26 cellular contexts compared by ENCODE assay signal in the genomic region with DNA sequence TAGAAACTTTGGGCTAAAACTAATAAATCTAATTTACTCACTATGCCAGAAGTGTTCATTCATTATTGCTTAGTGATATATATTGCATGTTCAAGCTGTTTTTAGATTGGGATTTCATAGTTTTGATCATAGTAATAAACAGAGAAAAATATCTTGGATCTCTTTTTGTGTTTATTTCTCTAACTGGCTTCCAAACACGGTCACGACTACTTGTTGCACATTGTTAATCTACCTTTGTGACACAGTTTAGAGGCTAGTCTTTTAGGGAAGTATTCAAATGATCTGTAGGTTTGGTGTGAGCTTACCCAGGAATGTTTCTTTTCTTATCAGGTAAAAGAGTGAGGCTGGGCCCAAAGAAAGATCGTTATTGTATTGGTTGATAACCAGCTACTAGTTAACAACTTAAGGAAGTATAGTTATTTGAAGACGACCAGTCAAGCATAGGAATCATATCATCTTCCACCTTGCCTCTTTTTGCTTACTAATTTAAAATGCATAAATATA. TPM values are rescaled to one million over a fixed set of nuclear protein-coding genes. Genes with fewer than 3 reads are reported as not detected.
DNase-seq lines count a peak whose midpoint lies in the region; ATAC-seq and TF ChIP-seq lines count a peak whose summit lies in the region.
"Had no signal": no experiment of that assay in that cellular context is flagged by ENCODE, and none has a peak within 500 bp of the region (broad histone marks: within the 10 kb centered on the region; RNA-seq: fewer than 3 reads in every experiment).

No MANE protein-coding gene starts in this region.

- H3K9me3 ChIP-seq in cardiac muscle cell (ENCODE audit: low read depth) (no peaks in the 10 kb centered on the region), left ventricle myocardium inferior (replicated peaks) (no peaks in the 10 kb centered on the region), Karpas-422 (ENCODE audit: low read length) (no peaks in the 10 kb centered on the region)
- H3K9me3 ChIP-seq: BLaER1 treated with 17β-estradiol and CSF1 and Interleukin-3, amounts not matched to agents 10 nM and 100 nM; HAP-1 had no signal

- H3K4me2 ChIP-seq in Karpas-422 (ENCODE audit: low read depth, low read length, poor library complexity, severe bottlenecking): peak overlapping the region; percentile 50
- H3K4me2 ChIP-seq: BLaER1 treated with 17β-estradiol and CSF1 and Interleukin-3, amounts not matched to agents 10 nM and 100 nM had no signal

- no peak overlapping the region for H3K4me3 Mint-ChIP-seq in endothelial cell (ENCODE audit: unreplicated experiment)
- H3K4me3 Mint-ChIP-seq: CD8-positive, alpha-beta T cell had no signal

- H3K36me3 ChIP-seq in cardiac muscle cell (peaks cover 27% of the 10 kb centered on the region), left ventricle myocardium inferior (peaks cover 45% of the 10 kb centered on the region), Karpas-422 (ENCODE audit: insufficient read depth, low read length) (peaks cover 35% of the 10 kb centered on the region; the same call in 1 of the 2 replicates)
- H3K36me3 ChIP-seq: HAP-1 had no signal

- H3K4me1 ChIP-seq in cardiac muscle cell (ENCODE audit: low read depth) (peaks cover 10% of the 10 kb centered on the region), left ventricle myocardium inferior (no peaks in the 10 kb centered on the region), Karpas-422 (ENCODE audit: low read length) (peaks cover 30% of the 10 kb centered on the region)
- H3K4me1 ChIP-seq: BLaER1 treated with 17β-estradiol and CSF1 and Interleukin-3, amounts not matched to agents 10 nM and 100 nM had no signal

- H3K27me3 Mint-ChIP-seq in endothelial cell (ENCODE audit: unreplicated experiment): no peaks in the 10 kb centered on the region

- H2AFZ ChIP-seq in Karpas-422 (ENCODE audit: low read length): no peak overlapping the region

- no peaks in the 10 kb centered on the region for H4K20me1 ChIP-seq in Karpas-422 (ENCODE audit: insufficient read depth, low read depth, low read length)
- H4K20me1 ChIP-seq: BLaER1 treated with 17β-estradiol and CSF1 and Interleukin-3, amounts not matched to agents 10 nM and 100 nM had no signal

- H3K4me1 Mint-ChIP-seq in endothelial cell (ENCODE audit: unreplicated experiment): peaks cover 29% of the 10 kb centered on the region

- peak overlapping the region; percentile 64 for H3K27ac Mint-ChIP-seq in endothelial cell (ENCODE audit: unreplicated experiment)
- H3K27ac Mint-ChIP-seq: CD8-positive, alpha-beta T cell had no signal

- no peaks in the 10 kb centered on the region for H3K9me3 Mint-ChIP-seq in endothelial cell (ENCODE audit: unreplicated experiment)
- H3K9me3 Mint-ChIP-seq: CD8-positive, alpha-beta T cell had no signal

- no peaks in the 10 kb centered on the region for H3K9me2 ChIP-seq in Karpas-422 (replicated peaks; ENCODE audit: insufficient read depth, low read length)

- H3K79me2 ChIP-seq in Karpas-422 (ENCODE audit: low read length): peaks cover 21% of the 10 kb centered on the region

- H3K9ac ChIP-seq in Karpas-422 (ENCODE audit: low read length): no peak overlapping the region
- H3K9ac ChIP-seq: BLaER1 treated with 17β-estradiol and CSF1 and Interleukin-3, amounts not matched to agents 10 nM and 100 nM had no signal

- DNase-seq in cardiac muscle cell (ENCODE audit: low read depth in 1 of 2, low spot score in 1 of 2): no peak
- DNase-seq in left ventricle myocardium inferior: no peak
- no peak for DNase-seq in Karpas-422
- no peak for DNase-seq in endothelial cell (ENCODE audit: low spot score)
- no peak for DNase-seq in hippocampal formation (lab: John Stamatoyannopoulos, UW)
- DNase-seq: 8988T; CD8-positive, alpha-beta T cell; DMS53; GDM1; KG1; NCI-H1105; NCI-H146; NCI-H2029; NCI-H226; NCI-H510A treated with DMSO at 0.1 percent for 48 hours; NCI-H774; NK-92 treated with Interleukin-12 subunit alpha and Interleukin-12 subunit beta, amount 100 ng/mL, for 24 hours had no signal

- H3K27ac ChIP-seq in cardiac muscle cell: peak overlapping the region; percentile 58
- no peak overlapping the region for H3K27ac ChIP-seq in left ventricle myocardium inferior (replicated peaks)
- H3K27ac ChIP-seq in Karpas-422 (ENCODE audit: low read length): no peak overlapping the region
- H3K27ac ChIP-seq: BLaER1 treated with 17β-estradiol and CSF1 and Interleukin-3, amounts not matched to agents 10 nM and 100 nM; HL-60 had no signal

- no peak for ATAC-seq in HG03457 (IDR thresholded peaks at IDR 0.05; ENCODE audit: unreplicated experiment)
- ATAC-seq in HG02938 (IDR thresholded peaks at IDR 0.05; ENCODE audit: unreplicated experiment): no peak
- ATAC-seq: CD8-positive, alpha-beta T cell; HepG2; Panc1; SK-N-SH treated with all-trans-retinoic acid at 6 μM for 48 hours had no signal

- TF ChIP-seq CTCF in cardiac muscle cell (IDR thresholded peaks at IDR 0.05; ENCODE audit: low read depth, low read length) (no peak), left ventricle myocardium inferior (IDR thresholded peaks at IDR 0.05; ENCODE audit: borderline replicate concordance) (no peak), endothelial cell (IDR thresholded peaks at IDR 0.05; ENCODE audit: unreplicated experiment) (no peak)

- H3K4me3 ChIP-seq in cardiac muscle cell (no peak overlapping the region), left ventricle myocardium inferior (no peak overlapping the region), Karpas-422 (ENCODE audit: low read length) (no peak overlapping the region)
- H3K4me3 ChIP-seq: BLaER1 treated with 17β-estradiol and CSF1 and Interleukin-3, amounts not matched to agents 10 nM and 100 nM; HAP-1 had no signal

- H3K27me3 ChIP-seq in cardiac muscle cell (no peaks in the 10 kb centered on the region), left ventricle myocardium inferior (ENCODE audit: low read depth) (no peaks in the 10 kb centered on the region), Karpas-422 (ENCODE audit: low read length) (no peaks in the 10 kb centered on the region)
- H3K27me3 ChIP-seq: BLaER1 treated with 17β-estradiol and CSF1 and Interleukin-3, amounts not matched to agents 10 nM and 100 nM had no signal

- H3K36me3 Mint-ChIP-seq in endothelial cell (ENCODE audit: low read depth, unreplicated experiment): peaks cover 20% of the 10 kb centered on the region

- intact Hi-C loops in left ventricle myocardium inferior (cut with micrococcal nuclease): loop anchor here (2.0 kb wide), 1 partner anchor 111 kb away; no protein-coding TSS in a partner anchor

RNA-seq across cellular contexts. Expression of gene FASLG, which starts 50.8 kb away (rescaled TPM):
- not detected in 2 replicates for total RNA-seq in cardiac muscle cell
- polyA plus RNA-seq in cardiac muscle cell: not detected in 2 replicates
- total RNA-seq in left ventricle myocardium inferior: not detected
- not detected in 2 replicates for total RNA-seq in Karpas-422 (2014; rRNA removed; shearing (Covaris generic); ENCODE audit: low replicate concordance)
- total RNA-seq in endothelial cell (ENCODE audit: unreplicated experiment): not detected
- total RNA-seq: HepG2, HT-29 had no signal
